ENCODE assay signal across 20 cellular contexts in genomic region chr11:119471329-119471728, GRCh38. TPM values are rescaled to one million over a fixed set of nuclear protein-coding genes. Genes with fewer than 3 reads are reported as not detected.
DNase-seq lines count a peak whose midpoint lies in the region; FAIRE-seq and TF ChIP-seq lines count a peak whose summit lies in the region.
"Had no signal": no experiment of that assay in that cellular context is flagged by ENCODE, and none has a peak within 500 bp of the region (broad histone marks: within the 10 kb centered on the region; RNA-seq: fewer than 3 reads in every experiment).

No MANE protein-coding gene starts in this region.

- peaks cover 42% of the 10 kb centered on the region for H3K4me1 Mint-ChIP-seq in HFFc6 (ENCODE audit: low read depth)
- H3K4me1 Mint-ChIP-seq in activated T-helper 1 cell treated with anti-CD3 and anti-CD28 coated beads, Interleukin-12 subunit alpha, Interleukin-12 subunit beta, Interleukin-2, Interleukin-4 antibody, amounts not matched to agents 30 ng/mL and 10 ng/mL and 1 ng/mL, durations not matched to agents 14 hours and 24 hours and 36 hours (ENCODE audit: low read depth), result no peaks in the 10 kb centered on the region

- no peak overlapping the region for H3K4ac ChIP-seq in mesenchymal stem cell (ENCODE audit: low read depth in 1 of 2, low read length in 2 of 2)

- H3K4me3 ChIP-seq in bronchial epithelial cell (ENCODE audit: low read depth, low read length), result no peak overlapping the region
- peak overlapping the region in 1 of 2 experiments; percentile 55 for H3K4me3 ChIP-seq in mesenchymal stem cell (ENCODE audit: insufficient read depth in 1 of 2, low read depth in 1 of 2, low read length in 2 of 2)
- no peak overlapping the region for H3K4me3 ChIP-seq in suprapubic skin
- H3K4me3 ChIP-seq: body of pancreas, GM12878, testis had no signal

- H3K9me3 ChIP-seq in mesenchymal stem cell (ENCODE audit: control insufficient read depth, low read length) (peaks cover 2% of the 10 kb centered on the region), suprapubic skin (no peaks in the 10 kb centered on the region)
- H3K9me3 ChIP-seq: body of pancreas, testis had no signal

- H3K36me3 ChIP-seq in bronchial epithelial cell (ENCODE audit: control insufficient read depth, insufficient read depth, low read length) (no peaks in the 10 kb centered on the region), mesenchymal stem cell (ENCODE audit: control insufficient read depth in 1 of 2, insufficient read depth in 2 of 2, low read depth in 1 of 2, low read length in 2 of 2) (no peaks in the 10 kb centered on the region), suprapubic skin (no peaks in the 10 kb centered on the region)

- WGBS in mesenchymal stem cell, result 72% methylated on average over 7 of the region's 8 CpGs
- 86% methylated on average over 8 of the region's 8 CpGs for WGBS in suprapubic skin

- H4K8ac ChIP-seq in mesenchymal stem cell (ENCODE audit: low read length), result no peak overlapping the region

- H3K9me3 Mint-ChIP-seq in HFFc6, result peaks cover 15% of the 10 kb centered on the region
- H3K9me3 Mint-ChIP-seq in activated T-helper 1 cell treated with anti-CD3 and anti-CD28 coated beads, Interleukin-12 subunit alpha, Interleukin-12 subunit beta, Interleukin-2, Interleukin-4 antibody, amounts not matched to agents 30 ng/mL and 10 ng/mL and 1 ng/mL, durations not matched to agents 14 hours and 24 hours and 36 hours, result no peaks in the 10 kb centered on the region
- H3K9me3 Mint-ChIP-seq: natural killer cell treated with Interleukin-12 subunit alpha and Interleukin-12 subunit beta and Interleukin-15 and Interleukin-18, amount 100 ng/mL, for 72 hours had no signal

- no peak overlapping the region for H4K91ac ChIP-seq in mesenchymal stem cell (ENCODE audit: low read length)

- H3K4me1 ChIP-seq in mesenchymal stem cell (ENCODE audit: control insufficient read depth, insufficient read depth, low read depth, low read length) (peaks cover 11% of the 10 kb centered on the region), suprapubic skin (peaks cover 36% of the 10 kb centered on the region)
- H3K4me1 ChIP-seq: body of pancreas, testis had no signal

- peak overlapping the region in 1 of 2 experiments; percentile 41 for H3K18ac ChIP-seq in mesenchymal stem cell (ENCODE audit: low read depth in 1 of 2, low read length in 2 of 2)

- peaks cover 14% of the 10 kb centered on the region for H3K36me3 Mint-ChIP-seq in HFFc6 (ENCODE audit: low read depth)
- H3K36me3 Mint-ChIP-seq in activated T-helper 1 cell treated with anti-CD3 and anti-CD28 coated beads, Interleukin-12 subunit alpha, Interleukin-12 subunit beta, Interleukin-2, Interleukin-4 antibody, amounts not matched to agents 30 ng/mL and 10 ng/mL and 1 ng/mL, durations not matched to agents 14 hours and 24 hours and 36 hours (ENCODE audit: low read depth), result no peaks in the 10 kb centered on the region
- H3K36me3 Mint-ChIP-seq: CD8-positive, alpha-beta T cell; stimulated activated effector memory CD8-positive, alpha-beta T cell treated with anti-CD3 and anti-CD28 coated beads, Interleukin-12 subunit alpha, Interleukin-12 subunit beta, amount 100 ng/mL, for 72 hours had no signal

- no peak for TF ChIP-seq POLR2A in suprapubic skin (IDR thresholded peaks at IDR 0.05)

- intact Hi-C loops in activated T-helper 1 cell treated with anti-CD3 and anti-CD28 coated beads, Interleukin-12 subunit alpha, Interleukin-12 subunit beta, Interleukin-2, Interleukin-4 antibody, amounts not matched to agents 30 ng/mL and 10 ng/mL and 1 ng/mL, durations not matched to agents 14 hours and 24 hours and 36 hours (cut with micrococcal nuclease), result no loop called here

- H2AFZ ChIP-seq in mesenchymal stem cell (ENCODE audit: low read depth, low read length), result no peak overlapping the region

- H3K27me3 ChIP-seq in bronchial epithelial cell (ENCODE audit: control insufficient read depth, insufficient read depth, low read length) (peaks cover 2% of the 10 kb centered on the region), mesenchymal stem cell (ENCODE audit: control insufficient read depth in 1 of 2, insufficient read depth in 1 of 2, low read length in 2 of 2) (peaks cover 1 to 16% of the 10 kb centered on the region in 2 experiments), suprapubic skin (no peaks in the 10 kb centered on the region)
- H3K27me3 ChIP-seq: body of pancreas, testis had no signal

- DNase-seq in HFFc6 (no peak), bronchial epithelial cell (ENCODE audit: low read depth) (no peak), mesenchymal stem cell (no peak), suprapubic skin (ENCODE audit: low spot score in 2 of 2) (peak in 1 of 2 donors; percentile 51), D341Med (ENCODE audit: low spot score) (no peak)
- DNase-seq in activated T-helper 1 cell treated with anti-CD3 and anti-CD28 coated beads, Interleukin-12 subunit alpha, Interleukin-12 subunit beta, Interleukin-2, Interleukin-4 antibody, amounts not matched to agents 30 ng/mL and 10 ng/mL and 1 ng/mL, durations not matched to agents 14 hours and 24 hours and 36 hours (ENCODE audit: low spot score), result no peak
- no peak for DNase-seq in activated T-cell treated with anti-CD3 and anti-CD28 coated beads, Interleukin-2, amount 50 U/mL, for 48 hours
- DNase-seq: activated CD4-positive, CD25-positive, alpha-beta regulatory T cell; activated CD8-positive, alpha-beta T cell treated with anti-CD3 and anti-CD28 coated beads for 36 hours; AML-193; body of pancreas; Karpas-422; midbrain; NCI-H1694; posterior cingulate gyrus had no signal

- H2BK5ac ChIP-seq in mesenchymal stem cell (ENCODE audit: low read depth, low read length, poor library complexity, severe bottlenecking), result no peak overlapping the region

- no peak for TF ChIP-seq EP300 in suprapubic skin (IDR thresholded peaks at IDR 0.05)

- H3K14ac ChIP-seq in mesenchymal stem cell (ENCODE audit: low read length in 2 of 2), result peak overlapping the region in 1 of 2 experiments; percentile 64

- peak; percentile 50 for FAIRE-seq in bronchial epithelial cell (lab: Jason Lieb, UNC)
- FAIRE-seq: GM12878 had no signal

- peaks cover 3% of the 10 kb centered on the region for H3K27me3 Mint-ChIP-seq in HFFc6 (ENCODE audit: insufficient read depth)
- peaks cover 17% of the 10 kb centered on the region for H3K27me3 Mint-ChIP-seq in activated T-helper 1 cell treated with anti-CD3 and anti-CD28 coated beads, Interleukin-12 subunit alpha, Interleukin-12 subunit beta, Interleukin-2, Interleukin-4 antibody, amounts not matched to agents 30 ng/mL and 10 ng/mL and 1 ng/mL, durations not matched to agents 14 hours and 24 hours and 36 hours (ENCODE audit: insufficient read depth)

- H3K4me2 ChIP-seq in mesenchymal stem cell (ENCODE audit: low read length, poor library complexity, severe bottlenecking), result no peak overlapping the region

- H2BK120ac ChIP-seq in mesenchymal stem cell (ENCODE audit: low read depth, low read length), result no peak overlapping the region

- no peak overlapping the region for H3K23ac ChIP-seq in mesenchymal stem cell (ENCODE audit: low read length in 2 of 2)

- no peak overlapping the region for H2BK15ac ChIP-seq in mesenchymal stem cell (ENCODE audit: low read depth, poor library complexity, severe bottlenecking)

- no peak for TF ChIP-seq CTCF in HFFc6 (IDR thresholded peaks at IDR 0.05)
- no peak for TF ChIP-seq CTCF in bronchial epithelial cell (IDR thresholded peaks at IDR 0.05; ENCODE audit: insufficient read depth, low read length, severe bottlenecking)
- TF ChIP-seq CTCF in suprapubic skin (IDR thresholded peaks at IDR 0.05), result no peak

- no peak overlapping the region for H3K27ac ChIP-seq in mesenchymal stem cell (ENCODE audit: low read length, poor library complexity, severe bottlenecking)
- peak overlapping the region; percentile 87 for H3K27ac ChIP-seq in suprapubic skin
- H3K27ac ChIP-seq: body of pancreas, testis had no signal

- H3K9ac ChIP-seq in mesenchymal stem cell (ENCODE audit: low read length), result peak overlapping the region; percentile 68

- peak overlapping the region; percentile 92 for H3K27ac Mint-ChIP-seq in HFFc6
- H3K27ac Mint-ChIP-seq in activated T-helper 1 cell treated with anti-CD3 and anti-CD28 coated beads, Interleukin-12 subunit alpha, Interleukin-12 subunit beta, Interleukin-2, Interleukin-4 antibody, amounts not matched to agents 30 ng/mL and 10 ng/mL and 1 ng/mL, durations not matched to agents 14 hours and 24 hours and 36 hours, result no peak overlapping the region
- H3K27ac Mint-ChIP-seq: activated CD8-positive, alpha-beta T cell treated with anti-CD3 and anti-CD28 coated beads for 36 hours; CD8-positive, alpha-beta T cell; natural killer cell treated with Interleukin-12 subunit alpha and Interleukin-12 subunit beta and Interleukin-15 and Interleukin-18, amount 100 ng/mL, for 72 hours; stimulated activated effector memory CD8-positive, alpha-beta T cell treated with anti-CD3 and anti-CD28 coated beads, Interleukin-12 subunit alpha, Interleukin-12 subunit beta, amount 100 ng/mL, for 72 hours had no signal

- peak overlapping the region; percentile 73; the same call in 1 of the 2 replicates for H3K4me3 Mint-ChIP-seq in HFFc6
- no peak overlapping the region for H3K4me3 Mint-ChIP-seq in activated T-helper 1 cell treated with anti-CD3 and anti-CD28 coated beads, Interleukin-12 subunit alpha, Interleukin-12 subunit beta, Interleukin-2, Interleukin-4 antibody, amounts not matched to agents 30 ng/mL and 10 ng/mL and 1 ng/mL, durations not matched to agents 14 hours and 24 hours and 36 hours
- H3K4me3 Mint-ChIP-seq: activated CD8-positive, alpha-beta T cell treated with anti-CD3 and anti-CD28 coated beads for 36 hours; CD8-positive, alpha-beta T cell; natural killer cell treated with Interleukin-12 subunit alpha and Interleukin-12 subunit beta and Interleukin-15 and Interleukin-18, amount 100 ng/mL, for 72 hours; stimulated activated effector memory CD8-positive, alpha-beta T cell treated with anti-CD3 and anti-CD28 coated beads, Interleukin-12 subunit alpha, Interleukin-12 subunit beta, amount 100 ng/mL, for 72 hours had no signal

- peak overlapping the region in 1 of 2 experiments; percentile 15 for H2BK12ac ChIP-seq in mesenchymal stem cell (ENCODE audit: low read length in 2 of 2)

- no peak overlapping the region for H2AK5ac ChIP-seq in mesenchymal stem cell (ENCODE audit: low read length, severe bottlenecking)

- H3K79me1 ChIP-seq in mesenchymal stem cell (replicated peaks; ENCODE audit: low read length, poor library complexity, severe bottlenecking), result no peaks in the 10 kb centered on the region

RNA-seq across cellular contexts. Expression of gene THY1, which starts 48.4 kb away (rescaled TPM):
- total RNA-seq in HFFc6 (2021; fragmentation: NEBNext Ultra II Directional; extraction: Animal tissue kit (Norgen Biotek cat#: 25700)), result 100 to 1,000 TPM; 705 to 934 (median 790) TPM
- total RNA-seq in bronchial epithelial cell (0.13 and 2.1 TPM in 2 replicates), suprapubic skin (10 to 100 TPM in 1 of 4 donors, 1 to 10 TPM in 3; 3.5 to 18.8 (median 6.9) TPM)
- 87.8 TPM for polyA plus RNA-seq in mesenchymal stem cell (2013, experiment 1 of 2)
- 87.6 TPM for polyA plus RNA-seq in mesenchymal stem cell (2013, experiment 2 of 2)
- 0.83 and 1.0 TPM in 2 replicates for total RNA-seq in activated T-helper 1 cell treated with anti-CD3 and anti-CD28 coated beads, Interleukin-12 subunit alpha, Interleukin-12 subunit beta, Interleukin-2, Interleukin-4 antibody, amounts not matched to agents 30 ng/mL and 10 ng/mL and 1 ng/mL, durations not matched to agents 14 hours and 24 hours and 36 hours
- total RNA-seq: CD8-positive, alpha-beta T cell; natural killer cell treated with Interleukin-12 subunit alpha and Interleukin-12 subunit beta and Interleukin-15 and Interleukin-18, amount 100 ng/mL, for 72 hours had no signal

Comparison
In these comparisons a context has a peak if more than half of its experiments do, and no peak if none do; other contexts are left out.
1. RNA of gene THY1, which starts 48.4 kb away (total RNA-seq): 705 to 934 TPM in HFFc6; 3.5 to 18.8 TPM in suprapubic skin, 0.13 to 2.1 TPM in bronchial epithelial cell and 0.83 to 1.0 TPM in activated T-helper 1 cell treated with anti-CD3 and anti-CD28 coated beads, Interleukin-12 subunit alpha, Interleukin-12 subunit beta, Interleukin-2, Interleukin-4 antibody, amounts not matched to agents 30 ng/mL and 10 ng/mL and 1 ng/mL, durations not matched to agents 14 hours and 24 hours and 36 hours; every median in the first group is over 10 times any median in the second.